Comparison of ENCODE assay signal across 8 cellular contexts in the genomic region with DNA sequence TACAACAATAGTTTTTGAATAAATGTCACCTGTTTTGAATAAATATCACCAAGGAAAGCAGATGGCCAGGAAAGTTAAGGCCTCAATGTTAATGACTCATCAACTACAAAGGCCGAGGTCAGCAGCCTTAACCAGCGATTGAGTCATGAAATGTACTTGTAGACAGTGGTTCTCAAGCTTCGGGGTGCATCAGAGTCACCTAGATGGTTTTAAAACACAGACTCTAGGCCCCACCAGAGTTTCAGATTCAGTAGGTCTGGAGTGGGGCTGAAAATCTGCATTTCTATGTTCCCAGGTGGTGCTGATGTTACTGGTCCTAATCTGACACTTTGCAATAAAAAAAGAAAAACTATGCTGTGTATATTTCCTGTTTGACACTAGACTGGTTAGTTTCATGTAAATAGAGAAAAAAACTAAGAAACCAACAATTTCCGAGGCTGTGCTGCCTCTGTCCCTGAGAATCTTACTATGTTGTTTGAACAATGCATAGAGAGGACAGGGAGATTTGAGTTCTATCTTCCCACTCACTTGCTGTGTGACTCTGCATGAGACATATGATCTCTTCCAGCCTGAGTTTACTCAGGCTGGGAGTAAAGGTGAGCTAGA. TPM values are rescaled to one million over a fixed set of nuclear protein-coding genes. Genes with fewer than 3 reads are reported as not detected.
DNase-seq lines count a peak whose midpoint lies in the region; ATAC-seq, FAIRE-seq and TF ChIP-seq lines count a peak whose summit lies in the region.

No MANE protein-coding gene starts in this region.

- CTCF ChIA-PET in T-cell (lab: Charles Lee), result interaction anchor here (0.6 to 1.4 kb wide), 2 partner anchors 10 to 63 kb away, joined by 3 read pairs; no protein-coding TSS in a partner anchor

- TF ChIP-seq POLR2A in breast epithelium (IDR thresholded peaks at IDR 0.05), result no peak

- peak; percentile 96 for DNase-seq in A172 (ENCODE audit: low spot score)
- DNase-seq in T-cell, result peak in 19 of 34 experiments; percentile 7 to 55 (median 28)
- DNase-seq in breast epithelium (ENCODE audit: low spot score in 2 of 2), result no peak
- peak in 3 of 6 donors; percentile 24 to 41 (median 28) for DNase-seq in pancreas
- no peak for DNase-seq in progenitor cell of endocrine pancreas (ENCODE audit: low spot score, unreplicated experiment)
- DNase-seq in NCI-H1092 (lab: John Stamatoyannopoulos, UW), result no peak

- H3K36me3 ChIP-seq in breast epithelium, result no peaks in the 10 kb centered on the region
- no peaks in the 10 kb centered on the region for H3K36me3 ChIP-seq in pancreas

- H3K27me3 ChIP-seq in breast epithelium (no peaks in the 10 kb centered on the region), pancreas (no peaks in the 10 kb centered on the region)

- H3K27ac Mint-ChIP-seq in T-cell, result peak overlapping the region; percentile 95 to 99
- no peak overlapping the region for H3K27ac Mint-ChIP-seq in progenitor cell of endocrine pancreas

- TF ChIP-seq CTCF in breast epithelium (IDR thresholded peaks at IDR 0.05), result no peak
- no peak for TF ChIP-seq CTCF in pancreas (IDR thresholded peaks at IDR 0.05)
- no peak for TF ChIP-seq CTCF in progenitor cell of endocrine pancreas (IDR thresholded peaks at IDR 0.05; ENCODE audit: unreplicated experiment)

- no peaks in the 10 kb centered on the region for H3K4me1 ChIP-seq in breast epithelium
- peaks cover 19 to 38% (median 19%) of the 10 kb centered on the region in 3 donors for H3K4me1 ChIP-seq in pancreas

- H3K9me3 ChIP-seq in breast epithelium (no peaks in the 10 kb centered on the region), pancreas (no peaks in the 10 kb centered on the region)

- POLR2A ChIA-PET in T-cell (lab: Charles Lee), result interaction anchor here (0.5 to 1.2 kb wide), 3 partner anchors 13 to 217 kb away, joined by 3 to 4 read pairs (median 4); no protein-coding TSS in a partner anchor

- no peaks in the 10 kb centered on the region for H3K36me3 Mint-ChIP-seq in T-cell
- H3K36me3 Mint-ChIP-seq in progenitor cell of endocrine pancreas (ENCODE audit: insufficient read depth), result no peaks in the 10 kb centered on the region

- H3K27ac ChIP-seq in breast epithelium (peak overlapping the region; percentile 29 to 39), pancreas (peak overlapping the region in 2 of 4 donors; percentile 29 to 54)

- ATAC-seq in GM18909 (IDR thresholded peaks at IDR 0.05; ENCODE audit: poor library complexity, unreplicated experiment) (peak; percentile 85), HG03139 (IDR thresholded peaks at IDR 0.05; ENCODE audit: unreplicated experiment) (peak; percentile 73), T-cell (replicated peaks in 1 of 4) (peak; percentile 67 to 74 (median 70)), pancreas (peak; percentile 52 to 70 (median 60))

- H3K4me3 Mint-ChIP-seq in T-cell (peak overlapping the region; percentile 28 to 65 (median 47)), progenitor cell of endocrine pancreas (ENCODE audit: low read depth) (no peak overlapping the region)

- H3K4me1 Mint-ChIP-seq in T-cell, result peaks cover 83 to 97% (median 94%) of the 10 kb centered on the region in 3 donors
- H3K4me1 Mint-ChIP-seq in progenitor cell of endocrine pancreas (ENCODE audit: low read depth), result peaks cover 2% of the 10 kb centered on the region

- intact Hi-C loops in breast epithelium (cut with DNase I; ENCODE audit: low total_unique reads), result loop anchor here (10.0 kb wide), 1 partner anchor 55 kb away; no protein-coding TSS in a partner anchor
- intact Hi-C loops in pancreas (cut with DNase I), result loop anchor here in 1 of 3 donors (5.0 kb wide), 1 partner anchor 63 kb away; no protein-coding TSS in a partner anchor

- FAIRE-seq in pancreas (lab: Jason Lieb, UNC), result no peak

- H3K27me3 Mint-ChIP-seq in T-cell (no peaks in the 10 kb centered on the region), progenitor cell of endocrine pancreas (no peaks in the 10 kb centered on the region)

- H3K4me3 ChIP-seq in breast epithelium (no peak overlapping the region), pancreas (no peak overlapping the region)

- 34 to 44% methylated on average over 4 of the region's 4 CpGs for WGBS in pancreas, 2 donors

- no peaks in the 10 kb centered on the region for H3K9me3 Mint-ChIP-seq in T-cell
- no peaks in the 10 kb centered on the region for H3K9me3 Mint-ChIP-seq in progenitor cell of endocrine pancreas (ENCODE audit: low read depth)

RNA-seq across cellular contexts. Expression of gene RAB27A, which starts 9.8 kb away (rescaled TPM):
- 5.3 and 17.0 TPM in 2 replicates for total RNA-seq in A172 (2014; rRNA removed; shearing (Covaris generic))
- total RNA-seq in T-cell, result 10 to 100 TPM; 29.7 to 47.2 (median 35.2) TPM
- total RNA-seq in breast epithelium, result 10 to 100 TPM in 2 of 3 donors, 1 to 10 TPM in 1; 7.4 to 21.3 (median 18.3) TPM
- 10 to 100 TPM; 12.6 to 26.5 (median 17.2) TPM for total RNA-seq in pancreas
- 1 to 10 TPM; 6.4 to 8.2 TPM for polyA plus RNA-seq in pancreas
- 14.0 and 14.5 TPM in 2 replicates for total RNA-seq in progenitor cell of endocrine pancreas

RNA-seq across cellular contexts. Expression of gene PIGBOS1, which starts 39.1 kb away (rescaled TPM):
- 17.7 and 26.6 TPM in 2 replicates for total RNA-seq in A172 (2014; rRNA removed; shearing (Covaris generic))
- 10 to 100 TPM; 10.0 to 24.4 (median 16.7) TPM for total RNA-seq in T-cell
- total RNA-seq in breast epithelium, result 10 to 100 TPM; 11.8 to 15.0 (median 12.7) TPM
- 1 to 10 TPM; 3.3 to 8.0 (median 4.8) TPM for total RNA-seq in pancreas
- 10 to 100 TPM; 12.1 to 14.5 TPM for polyA plus RNA-seq in pancreas
- total RNA-seq in progenitor cell of endocrine pancreas, result 13.5 and 13.6 TPM in 2 replicates

RNA-seq across cellular contexts. Expression of gene PIGB, which starts 39.2 kb away (rescaled TPM):
- total RNA-seq in A172 (2014; rRNA removed; shearing (Covaris generic)), result 15.1 and 18.2 TPM in 2 replicates
- total RNA-seq in T-cell (10 to 100 TPM; 16.3 to 28.2 (median 20.1) TPM), breast epithelium (10 to 100 TPM; 11.0 to 18.1 (median 11.5) TPM), pancreas (1 to 10 TPM; 3.4 to 6.1 (median 5.0) TPM), progenitor cell of endocrine pancreas (16.2 and 17.6 TPM in 2 replicates)
- 10 to 100 TPM in 1 of 2 donors, 1 to 10 TPM in 1; 8.5 to 13.1 TPM for polyA plus RNA-seq in pancreas

Comparison
In these comparisons a context has a peak if more than half of its experiments do, and no peak if none do; other contexts are left out.
1. DNase-seq: peak in A172 (single experiment) and T-cell (19 of 34); none in breast epithelium (0 of 2), progenitor cell of endocrine pancreas (single experiment) and NCI-H1092 (single experiment).
2. Peak in every context shown above with its lines, with median percentiles within 50 percentile points of each other: ATAC-seq.